1 cellular context compared by ENCODE assay signal in the genomic region with DNA sequence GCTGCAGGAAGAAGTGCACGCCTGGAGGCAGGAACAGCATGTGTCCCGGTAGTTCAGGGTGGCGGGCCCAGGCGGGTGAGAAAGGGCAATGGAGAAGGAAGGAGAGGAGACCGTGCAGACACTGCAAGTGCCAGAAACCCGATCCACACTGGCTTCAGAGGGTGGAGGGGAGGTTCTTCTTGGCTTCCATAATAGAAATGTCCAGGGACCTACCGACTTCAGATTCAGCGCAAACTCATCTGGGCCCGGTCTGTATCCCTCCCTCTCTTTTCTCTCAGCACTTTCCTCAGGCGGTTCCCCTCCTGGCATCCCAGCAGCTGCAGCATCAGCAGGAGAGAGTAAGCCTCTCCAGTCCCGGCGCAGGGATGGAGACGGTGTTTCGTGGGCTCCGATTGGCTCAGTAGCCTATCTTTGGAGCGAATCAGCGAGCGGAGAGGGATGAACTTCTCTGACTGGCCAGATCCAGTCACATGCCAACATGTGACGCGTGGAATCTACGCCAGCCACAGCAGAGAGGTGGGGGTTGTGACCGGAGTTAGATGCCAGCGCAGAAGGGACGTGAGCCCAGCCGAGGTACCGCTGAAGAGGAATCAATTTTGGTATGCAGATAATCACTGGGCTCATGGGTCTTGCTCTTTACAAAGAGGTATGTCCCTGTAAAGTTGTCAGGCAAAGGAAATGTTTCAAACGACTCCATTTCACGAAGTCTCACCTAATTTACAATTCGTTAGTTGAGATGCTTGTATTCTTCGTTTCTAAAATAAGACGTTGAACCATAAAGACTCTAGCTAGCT.
TF ChIP-seq lines count a peak whose summit lies in the region.

No MANE protein-coding gene starts in this region.

TF ChIP-seq in HepG2, 621 proteins besides CTCF, POLR2A, EP300 and RAD21 (continued from another document and continues in another):
- TF ChIP-seq FOSL1 (CRISPR knock-in tag; IDR thresholded peaks at IDR 0.05; ENCODE audit: borderline replicate concordance) (no peak), SOX6 (IDR thresholded peaks at IDR 0.05) (no peak), SOX6 (CRISPR knock-in tag; IDR thresholded peaks at IDR 0.05) (0 out of 2 replicates have a peak, but pooled peaks have one; percentile 24), ZNF205 (CRISPR knock-in tag; IDR thresholded peaks at IDR 0.05) (0 out of 2 replicates have a peak, but pooled peaks have one; percentile 28), SP140L (CRISPR knock-in tag; IDR thresholded peaks at IDR 0.05; ENCODE audit: borderline replicate concordance) (no peak), ZFP1 (CRISPR knock-in tag; IDR thresholded peaks at IDR 0.05) (no peak), ZNF792 (CRISPR knock-in tag; IDR thresholded peaks at IDR 0.05) (no peak; the same call in 1 of the 2 replicates), TSC22D2 (CRISPR knock-in tag; IDR thresholded peaks at IDR 0.05; ENCODE audit: borderline replicate concordance) (no peak), HMG20A (CRISPR knock-in tag; IDR thresholded peaks at IDR 0.05; ENCODE audit: borderline replicate concordance) (no peak), ZNF550 (CRISPR knock-in tag; IDR thresholded peaks at IDR 0.05; ENCODE audit: borderline replicate concordance) (no peak), RCOR2 (CRISPR knock-in tag; IDR thresholded peaks at IDR 0.05) (no peak), ZKSCAN5 (CRISPR knock-in tag; IDR thresholded peaks at IDR 0.05) (no peak), ZFAT (CRISPR knock-in tag; conservative IDR thresholded peaks at IDR 0.05) (no peak), CHCHD3 (CRISPR knock-in tag; IDR thresholded peaks at IDR 0.05) (no peak), SMC3 (IDR thresholded peaks at IDR 0.05; ENCODE audit: low read length) (no peak), IRF2 (CRISPR knock-in tag; IDR thresholded peaks at IDR 0.05) (peak; percentile 56), ZNF451 (CRISPR knock-in tag; IDR thresholded peaks at IDR 0.05) (no peak), DMAP1 (CRISPR knock-in tag; IDR thresholded peaks at IDR 0.05) (no peak), NFKBIZ (CRISPR knock-in tag; IDR thresholded peaks at IDR 0.05) (no peak), ZIK1 (CRISPR knock-in tag; IDR thresholded peaks at IDR 0.05; ENCODE audit: borderline replicate concordance, low read depth) (no peak; the same call in 1 of the 2 replicates), ZSCAN12 (CRISPR knock-in tag; IDR thresholded peaks at IDR 0.05) (no peak), ZNF558 (CRISPR knock-in tag; IDR thresholded peaks at IDR 0.05; ENCODE audit: borderline replicate concordance) (no peak), PCBP2 (optimal IDR thresholded peaks at IDR 0.05; ENCODE audit: low read depth, low read length, poor library complexity, severe bottlenecking) (no peak), ZNF607 (CRISPR knock-in tag; IDR thresholded peaks at IDR 0.05; ENCODE audit: borderline replicate concordance) (peak; percentile 56; the same call in 1 of the 2 replicates), ZSCAN29 (CRISPR knock-in tag; conservative IDR thresholded peaks at IDR 0.05) (no peak; the same call in 1 of the 2 replicates)
- TF ChIP-seq, protein P1, sequence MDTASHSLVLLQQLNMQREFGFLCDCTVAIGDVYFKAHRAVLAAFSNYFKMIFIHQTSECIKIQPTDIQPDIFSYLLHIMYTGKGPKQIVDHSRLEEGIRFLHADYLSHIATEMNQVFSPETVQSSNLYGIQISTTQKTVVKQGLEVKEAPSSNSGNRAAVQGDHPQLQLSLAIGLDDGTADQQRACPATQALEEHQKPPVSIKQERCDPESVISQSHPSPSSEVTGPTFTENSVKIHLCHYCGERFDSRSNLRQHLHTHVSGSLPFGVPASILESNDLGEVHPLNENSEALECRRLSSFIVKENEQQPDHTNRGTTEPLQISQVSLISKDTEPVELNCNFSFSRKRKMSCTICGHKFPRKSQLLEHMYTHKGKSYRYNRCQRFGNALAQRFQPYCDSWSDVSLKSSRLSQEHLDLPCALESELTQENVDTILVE (CRISPR knock-in tag; IDR thresholded peaks at IDR 0.05), result no peak
- TF ChIP-seq, protein P2, sequence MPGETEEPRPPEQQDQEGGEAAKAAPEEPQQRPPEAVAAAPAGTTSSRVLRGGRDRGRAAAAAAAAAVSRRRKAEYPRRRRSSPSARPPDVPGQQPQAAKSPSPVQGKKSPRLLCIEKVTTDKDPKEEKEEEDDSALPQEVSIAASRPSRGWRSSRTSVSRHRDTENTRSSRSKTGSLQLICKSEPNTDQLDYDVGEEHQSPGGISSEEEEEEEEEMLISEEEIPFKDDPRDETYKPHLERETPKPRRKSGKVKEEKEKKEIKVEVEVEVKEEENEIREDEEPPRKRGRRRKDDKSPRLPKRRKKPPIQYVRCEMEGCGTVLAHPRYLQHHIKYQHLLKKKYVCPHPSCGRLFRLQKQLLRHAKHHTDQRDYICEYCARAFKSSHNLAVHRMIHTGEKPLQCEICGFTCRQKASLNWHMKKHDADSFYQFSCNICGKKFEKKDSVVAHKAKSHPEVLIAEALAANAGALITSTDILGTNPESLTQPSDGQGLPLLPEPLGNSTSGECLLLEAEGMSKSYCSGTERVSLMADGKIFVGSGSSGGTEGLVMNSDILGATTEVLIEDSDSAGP (CRISPR knock-in tag; IDR thresholded peaks at IDR 0.05; ENCODE audit: borderline replicate concordance), result peak; percentile 54; the same call in 1 of the 2 replicates
- TF ChIP-seq, protein P3, sequence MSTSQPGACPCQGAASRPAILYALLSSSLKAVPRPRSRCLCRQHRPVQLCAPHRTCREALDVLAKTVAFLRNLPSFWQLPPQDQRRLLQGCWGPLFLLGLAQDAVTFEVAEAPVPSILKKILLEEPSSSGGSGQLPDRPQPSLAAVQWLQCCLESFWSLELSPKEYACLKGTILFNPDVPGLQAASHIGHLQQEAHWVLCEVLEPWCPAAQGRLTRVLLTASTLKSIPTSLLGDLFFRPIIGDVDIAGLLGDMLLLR (CRISPR knock-in tag; IDR thresholded peaks at IDR 0.05), result no peak
- TF ChIP-seq, protein P4, sequence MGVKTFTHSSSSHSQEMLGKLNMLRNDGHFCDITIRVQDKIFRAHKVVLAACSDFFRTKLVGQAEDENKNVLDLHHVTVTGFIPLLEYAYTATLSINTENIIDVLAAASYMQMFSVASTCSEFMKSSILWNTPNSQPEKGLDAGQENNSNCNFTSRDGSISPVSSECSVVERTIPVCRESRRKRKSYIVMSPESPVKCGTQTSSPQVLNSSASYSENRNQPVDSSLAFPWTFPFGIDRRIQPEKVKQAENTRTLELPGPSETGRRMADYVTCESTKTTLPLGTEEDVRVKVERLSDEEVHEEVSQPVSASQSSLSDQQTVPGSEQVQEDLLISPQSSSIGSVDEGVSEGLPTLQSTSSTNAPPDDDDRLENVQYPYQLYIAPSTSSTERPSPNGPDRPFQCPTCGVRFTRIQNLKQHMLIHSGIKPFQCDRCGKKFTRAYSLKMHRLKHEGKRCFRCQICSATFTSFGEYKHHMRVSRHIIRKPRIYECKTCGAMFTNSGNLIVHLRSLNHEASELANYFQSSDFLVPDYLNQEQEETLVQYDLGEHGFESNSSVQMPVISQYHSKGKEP (CRISPR knock-in tag; IDR thresholded peaks at IDR 0.05), result no peak
- TF ChIP-seq, protein P5, sequence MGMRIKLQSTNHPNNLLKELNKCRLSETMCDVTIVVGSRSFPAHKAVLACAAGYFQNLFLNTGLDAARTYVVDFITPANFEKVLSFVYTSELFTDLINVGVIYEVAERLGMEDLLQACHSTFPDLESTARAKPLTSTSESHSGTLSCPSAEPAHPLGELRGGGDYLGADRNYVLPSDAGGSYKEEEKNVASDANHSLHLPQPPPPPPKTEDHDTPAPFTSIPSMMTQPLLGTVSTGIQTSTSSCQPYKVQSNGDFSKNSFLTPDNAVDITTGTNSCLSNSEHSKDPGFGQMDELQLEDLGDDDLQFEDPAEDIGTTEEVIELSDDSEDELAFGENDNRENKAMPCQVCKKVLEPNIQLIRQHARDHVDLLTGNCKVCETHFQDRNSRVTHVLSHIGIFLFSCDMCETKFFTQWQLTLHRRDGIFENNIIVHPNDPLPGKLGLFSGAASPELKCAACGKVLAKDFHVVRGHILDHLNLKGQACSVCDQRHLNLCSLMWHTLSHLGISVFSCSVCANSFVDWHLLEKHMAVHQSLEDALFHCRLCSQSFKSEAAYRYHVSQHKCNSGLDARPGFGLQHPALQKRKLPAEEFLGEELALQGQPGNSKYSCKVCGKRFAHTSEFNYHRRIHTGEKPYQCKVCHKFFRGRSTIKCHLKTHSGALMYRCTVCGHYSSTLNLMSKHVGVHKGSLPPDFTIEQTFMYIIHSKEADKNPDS (CRISPR knock-in tag; IDR thresholded peaks at IDR 0.05), result no peak
- TF ChIP-seq, protein P6, sequence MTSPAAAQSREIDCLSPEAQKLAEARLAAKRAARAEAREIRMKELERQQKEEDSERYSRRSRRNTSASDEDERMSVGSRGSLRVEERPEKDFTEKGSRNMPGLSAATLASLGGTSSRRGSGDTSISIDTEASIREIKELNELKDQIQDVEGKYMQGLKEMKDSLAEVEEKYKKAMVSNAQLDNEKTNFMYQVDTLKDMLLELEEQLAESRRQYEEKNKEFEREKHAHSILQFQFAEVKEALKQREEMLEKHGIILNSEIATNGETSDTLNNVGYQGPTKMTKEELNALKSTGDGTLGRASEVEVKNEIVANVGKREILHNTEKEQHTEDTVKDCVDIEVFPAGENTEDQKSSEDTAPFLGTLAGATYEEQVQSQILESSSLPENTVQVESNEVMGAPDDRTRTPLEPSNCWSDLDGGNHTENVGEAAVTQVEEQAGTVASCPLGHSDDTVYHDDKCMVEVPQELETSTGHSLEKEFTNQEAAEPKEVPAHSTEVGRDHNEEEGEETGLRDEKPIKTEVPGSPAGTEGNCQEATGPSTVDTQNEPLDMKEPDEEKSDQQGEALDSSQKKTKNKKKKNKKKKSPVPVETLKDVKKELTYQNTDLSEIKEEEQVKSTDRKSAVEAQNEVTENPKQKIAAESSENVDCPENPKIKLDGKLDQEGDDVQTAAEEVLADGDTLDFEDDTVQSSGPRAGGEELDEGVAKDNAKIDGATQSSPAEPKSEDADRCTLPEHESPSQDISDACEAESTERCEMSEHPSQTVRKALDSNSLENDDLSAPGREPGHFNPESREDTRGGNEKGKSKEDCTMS (CRISPR knock-in tag; conservative IDR thresholded peaks at IDR 0.05), result no peak
- TF ChIP-seq, protein P7, sequence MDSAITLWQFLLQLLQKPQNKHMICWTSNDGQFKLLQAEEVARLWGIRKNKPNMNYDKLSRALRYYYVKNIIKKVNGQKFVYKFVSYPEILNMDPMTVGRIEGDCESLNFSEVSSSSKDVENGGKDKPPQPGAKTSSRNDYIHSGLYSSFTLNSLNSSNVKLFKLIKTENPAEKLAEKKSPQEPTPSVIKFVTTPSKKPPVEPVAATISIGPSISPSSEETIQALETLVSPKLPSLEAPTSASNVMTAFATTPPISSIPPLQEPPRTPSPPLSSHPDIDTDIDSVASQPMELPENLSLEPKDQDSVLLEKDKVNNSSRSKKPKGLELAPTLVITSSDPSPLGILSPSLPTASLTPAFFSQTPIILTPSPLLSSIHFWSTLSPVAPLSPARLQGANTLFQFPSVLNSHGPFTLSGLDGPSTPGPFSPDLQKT (CRISPR knock-in tag; IDR thresholded peaks at IDR 0.05; ENCODE audit: borderline replicate concordance), result no peak
- TF ChIP-seq, protein P8, sequence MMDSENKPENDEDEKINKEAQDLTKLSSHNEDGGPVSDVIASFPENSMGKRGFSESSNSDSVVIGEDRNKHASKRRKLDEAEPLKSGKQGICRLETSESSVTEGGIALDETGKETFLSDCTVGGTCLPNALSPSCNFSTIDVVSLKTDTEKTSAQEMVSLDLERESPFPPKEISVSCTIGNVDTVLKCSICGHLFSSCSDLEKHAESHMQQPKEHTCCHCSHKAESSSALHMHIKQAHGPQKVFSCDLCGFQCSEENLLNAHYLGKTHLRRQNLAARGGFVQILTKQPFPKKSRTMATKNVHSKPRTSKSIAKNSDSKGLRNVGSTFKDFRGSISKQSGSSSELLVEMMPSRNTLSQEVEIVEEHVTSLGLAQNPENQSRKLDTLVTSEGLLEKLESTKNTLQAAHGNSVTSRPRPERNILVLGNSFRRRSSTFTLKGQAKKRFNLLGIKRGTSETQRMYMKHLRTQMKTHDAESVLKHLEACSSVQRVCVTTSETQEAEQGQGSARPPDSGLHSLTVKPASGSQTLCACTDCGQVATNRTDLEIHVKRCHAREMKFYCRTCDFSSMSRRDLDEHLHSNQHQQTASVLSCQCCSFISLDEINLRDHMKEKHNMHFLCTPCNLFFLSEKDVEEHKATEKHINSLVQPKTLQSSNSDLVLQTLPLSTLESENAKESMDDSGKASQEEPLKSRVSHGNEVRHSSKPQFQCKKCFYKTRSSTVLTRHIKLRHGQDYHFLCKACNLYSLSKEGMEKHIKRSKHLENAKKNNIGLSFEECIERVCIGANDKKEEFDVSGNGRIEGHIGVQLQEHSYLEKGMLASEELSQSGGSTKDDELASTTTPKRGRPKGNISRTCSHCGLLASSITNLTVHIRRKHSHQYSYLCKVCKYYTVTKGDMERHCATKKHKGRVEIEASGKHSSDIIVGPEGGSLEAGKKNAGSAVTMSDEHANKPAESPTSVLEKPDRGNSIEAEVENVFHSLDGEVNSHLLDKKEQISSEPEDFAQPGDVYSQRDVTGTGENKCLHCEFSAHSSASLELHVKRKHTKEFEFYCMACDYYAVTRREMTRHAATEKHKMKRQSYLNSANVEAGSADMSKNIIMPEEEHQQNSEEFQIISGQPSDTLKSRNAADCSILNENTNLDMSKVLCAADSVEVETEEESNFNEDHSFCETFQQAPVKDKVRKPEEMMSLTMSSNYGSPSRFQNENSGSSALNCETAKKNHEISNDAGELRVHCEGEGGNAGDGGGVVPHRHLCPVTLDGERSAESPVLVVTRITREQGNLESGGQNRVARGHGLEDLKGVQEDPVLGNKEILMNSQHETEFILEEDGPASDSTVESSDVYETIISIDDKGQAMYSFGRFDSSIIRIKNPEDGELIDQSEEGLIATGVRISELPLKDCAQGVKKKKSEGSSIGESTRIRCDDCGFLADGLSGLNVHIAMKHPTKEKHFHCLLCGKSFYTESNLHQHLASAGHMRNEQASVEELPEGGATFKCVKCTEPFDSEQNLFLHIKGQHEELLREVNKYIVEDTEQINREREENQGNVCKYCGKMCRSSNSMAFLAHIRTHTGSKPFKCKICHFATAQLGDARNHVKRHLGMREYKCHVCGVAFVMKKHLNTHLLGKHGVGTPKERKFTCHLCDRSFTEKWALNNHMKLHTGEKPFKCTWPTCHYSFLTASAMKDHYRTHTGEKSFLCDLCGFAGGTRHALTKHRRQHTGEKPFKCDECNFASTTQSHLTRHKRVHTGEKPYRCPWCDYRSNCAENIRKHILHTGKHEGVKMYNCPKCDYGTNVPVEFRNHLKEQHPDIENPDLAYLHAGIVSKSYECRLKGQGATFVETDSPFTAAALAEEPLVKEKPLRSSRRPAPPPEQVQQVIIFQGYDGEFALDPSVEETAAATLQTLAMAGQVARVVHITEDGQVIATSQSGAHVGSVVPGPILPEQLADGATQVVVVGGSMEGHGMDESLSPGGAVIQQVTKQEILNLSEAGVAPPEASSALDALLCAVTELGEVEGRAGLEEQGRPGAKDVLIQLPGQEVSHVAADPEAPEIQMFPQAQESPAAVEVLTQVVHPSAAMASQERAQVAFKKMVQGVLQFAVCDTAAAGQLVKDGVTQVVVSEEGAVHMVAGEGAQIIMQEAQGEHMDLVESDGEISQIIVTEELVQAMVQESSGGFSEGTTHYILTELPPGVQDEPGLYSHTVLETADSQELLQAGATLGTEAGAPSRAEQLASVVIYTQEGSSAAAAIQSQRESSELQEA (CRISPR knock-in tag; IDR thresholded peaks at IDR 0.05; ENCODE audit: not compliant biosample characterization), result peak; percentile 60
- TF ChIP-seq, protein P9, sequence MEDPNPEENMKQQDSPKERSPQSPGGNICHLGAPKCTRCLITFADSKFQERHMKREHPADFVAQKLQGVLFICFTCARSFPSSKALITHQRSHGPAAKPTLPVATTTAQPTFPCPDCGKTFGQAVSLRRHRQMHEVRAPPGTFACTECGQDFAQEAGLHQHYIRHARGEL (CRISPR knock-in tag; IDR thresholded peaks at IDR 0.05), result no peak
